Comparison of ENCODE assay signal across 2 cellular contexts in genomic region chr1:9267827-9268581, GRCh38.
TF ChIP-seq lines count a peak whose summit lies in the region.

No MANE protein-coding gene starts in this region.

TF ChIP-seq in HepG2, 621 proteins besides CTCF, POLR2A, EP300 and RAD21:
- no peak for TF ChIP-seq IRX3 (CRISPR knock-in tag; IDR thresholded peaks at IDR 0.05; ENCODE audit: borderline replicate concordance, low read depth)
- no peak for TF ChIP-seq MXD4 (CRISPR knock-in tag; IDR thresholded peaks at IDR 0.05)
- no peak for TF ChIP-seq ZNF225 (CRISPR knock-in tag; IDR thresholded peaks at IDR 0.05)
- no peak for TF ChIP-seq FLYWCH1 (CRISPR knock-in tag; IDR thresholded peaks at IDR 0.05)
- no peak for TF ChIP-seq ZNF562 (CRISPR knock-in tag; IDR thresholded peaks at IDR 0.05; ENCODE audit: borderline replicate concordance)
- peak; percentile 81 for TF ChIP-seq ZNF121 (CRISPR knock-in tag; IDR thresholded peaks at IDR 0.05)
- TF ChIP-seq ZNF432 (CRISPR knock-in tag; IDR thresholded peaks at IDR 0.05; ENCODE audit: borderline replicate concordance) = no peak
- no peak for TF ChIP-seq KLF12 (CRISPR knock-in tag; IDR thresholded peaks at IDR 0.05; ENCODE audit: borderline replicate concordance)

TF ChIP-seq in K562, 482 proteins besides CTCF, POLR2A, EP300 and RAD21:
- no peak for TF ChIP-seq CBX5 (IDR thresholded peaks at IDR 0.05; ENCODE audit: borderline replicate concordance, low read depth)
- TF ChIP-seq ZNF121 (CRISPR knock-in tag; conservative IDR thresholded peaks at IDR 0.05) = 0 out of 2 replicates have a peak, but pooled peaks have one; percentile 18
